8 cellular contexts compared by ENCODE assay signal in genomic region chr5:72452515-72453259, GRCh38. TPM values are rescaled to one million over a fixed set of nuclear protein-coding genes. Genes with fewer than 3 reads are reported as not detected.
DNase-seq lines count a peak whose midpoint lies in the region; ATAC-seq and TF ChIP-seq lines count a peak whose summit lies in the region.

No MANE protein-coding gene starts in this region.

- no peaks in the 10 kb centered on the region for H3K9me3 ChIP-seq in SK-N-MC (ENCODE audit: low read depth, low read length)
- H3K9me3 ChIP-seq in sigmoid colon = no peaks in the 10 kb centered on the region

- H3K4me1 Mint-ChIP-seq in activated CD8-positive, alpha-beta T cell treated with anti-CD3 and anti-CD28 coated beads for 36 hours (ENCODE audit: low read depth) = no peaks in the 10 kb centered on the region

- H3K27me3 Mint-ChIP-seq in activated CD8-positive, alpha-beta T cell treated with anti-CD3 and anti-CD28 coated beads for 36 hours = peaks cover 3% of the 10 kb centered on the region

- ATAC-seq in GM18511 (IDR thresholded peaks at IDR 0.05; ENCODE audit: unreplicated experiment) = peak; percentile 33
- ATAC-seq in activated CD8-positive, alpha-beta T cell treated with anti-CD3 and anti-CD28 coated beads for 36 hours = no peak
- no peak for ATAC-seq in GM19351 (IDR thresholded peaks at IDR 0.05; ENCODE audit: unreplicated experiment)
- ATAC-seq in activated CD4-positive, CD25-positive, alpha-beta regulatory T cell treated with anti-CD3 and anti-CD28 coated beads, Interleukin-2, amount 50 U/mL, for 24 hours = no peak

- no peak overlapping the region for H3K4me3 Mint-ChIP-seq in activated CD8-positive, alpha-beta T cell treated with anti-CD3 and anti-CD28 coated beads for 36 hours

- CTCF ChIA-PET in activated CD8-positive, alpha-beta T cell treated with anti-CD3 and anti-CD28 coated beads for 36 hours (lab: Charles Lee) = no interaction called here

- no peak overlapping the region for H3K9ac ChIP-seq in SK-N-MC (ENCODE audit: insufficient read length)

- no peaks in the 10 kb centered on the region for H3K36me3 Mint-ChIP-seq in activated CD8-positive, alpha-beta T cell treated with anti-CD3 and anti-CD28 coated beads for 36 hours (ENCODE audit: low read depth)

- no peaks in the 10 kb centered on the region for H3K27me3 ChIP-seq in sigmoid colon

- TF ChIP-seq EP300 in sigmoid colon (IDR thresholded peaks at IDR 0.05) = peak in 1 of 4 donors; percentile 42

- H3K4me3 ChIP-seq in SK-N-MC (peak overlapping the region; percentile 23; the same call in 1 of the 2 replicates), sigmoid colon (no peak overlapping the region)

- no peak for TF ChIP-seq CTCF in sigmoid colon (IDR thresholded peaks at IDR 0.05)
- TF ChIP-seq CTCF in activated CD8-positive, alpha-beta T cell treated with anti-CD3 and anti-CD28 coated beads for 36 hours (IDR thresholded peaks at IDR 0.05) = no peak

- 10 to 43% methylated on average over 9 of the region's 9 CpGs for WGBS in sigmoid colon, 2 donors

- H3K27ac ChIP-seq in SK-N-MC = no peak overlapping the region
- H3K27ac ChIP-seq in sigmoid colon = peak overlapping the region; percentile 76 to 89 (median 84)

- H3K36me3 ChIP-seq in SK-N-MC (ENCODE audit: insufficient read depth, low read length) = no peaks in the 10 kb centered on the region
- no peaks in the 10 kb centered on the region for H3K36me3 ChIP-seq in sigmoid colon

- no peak for TF ChIP-seq POLR2A in sigmoid colon (IDR thresholded peaks at IDR 0.05)

- H3K27ac Mint-ChIP-seq in activated CD8-positive, alpha-beta T cell treated with anti-CD3 and anti-CD28 coated beads for 36 hours = no peak overlapping the region

- no peaks in the 10 kb centered on the region for H3K9me3 Mint-ChIP-seq in activated CD8-positive, alpha-beta T cell treated with anti-CD3 and anti-CD28 coated beads for 36 hours

- DNase-seq in SK-N-MC (ENCODE audit: low read depth, low spot score) (no peak), glomerular visceral epithelial cell (ENCODE audit: extremely low spot score) (peak; percentile 70), sigmoid colon (peak; percentile 90), NCI-H2029 (lab: John Stamatoyannopoulos, UW) (no peak)
- DNase-seq in activated CD8-positive, alpha-beta T cell treated with anti-CD3 and anti-CD28 coated beads for 36 hours = no peak

- peaks cover 0 to 35% (median 31%) of the 10 kb centered on the region in 4 donors for H3K4me1 ChIP-seq in sigmoid colon

- intact Hi-C loops in sigmoid colon (cut with DNase I) = no loop called here
- intact Hi-C loops in activated CD8-positive, alpha-beta T cell treated with anti-CD3 and anti-CD28 coated beads for 36 hours (cut with micrococcal nuclease) = no loop called here

- POLR2A ChIA-PET in activated CD8-positive, alpha-beta T cell treated with anti-CD3 and anti-CD28 coated beads for 36 hours (lab: Charles Lee) = no interaction called here

RNA-seq across cellular contexts. Expression of gene ZNF366, which starts 54.5 kb away (rescaled TPM):
- total RNA-seq in sigmoid colon = 1 to 10 TPM; 1.8 to 3.9 (median 2.0) TPM
- polyA plus RNA-seq in sigmoid colon = 1 to 10 TPM in 1 of 3 donors, under 1 TPM in 2; 0.46 to 1.6 (median 0.60) TPM
- total RNA-seq in activated CD8-positive, alpha-beta T cell treated with anti-CD3 and anti-CD28 coated beads for 36 hours = not detected

Comparison
In these comparisons a context has a peak if more than half of its experiments do, and no peak if none do; other contexts are left out.
1. DNase-seq: peak in glomerular visceral epithelial cell (single experiment) and sigmoid colon (single experiment); none in SK-N-MC (single experiment), NCI-H2029 (single experiment) and activated CD8-positive, alpha-beta T cell treated with anti-CD3 and anti-CD28 coated beads for 36 hours (single experiment).